In genomic region chr10:78751716-78752115, GRCh38 we compare ENCODE assay signal across 29 cellular contexts.
"Had no signal": no experiment of that assay in that cellular context is flagged by ENCODE, and none has a peak within 500 bp of the region (broad histone marks: within the 10 kb centered on the region; RNA-seq: fewer than 3 reads in every experiment).

No MANE protein-coding gene starts in this region.

- H3K27ac ChIP-seq: neutrophil, pancreas, psoas muscle, right lobe of liver, sigmoid colon, thoracic aorta, thyroid gland, tibial nerve, upper lobe of left lung, uterus had no signal

- H3K9me3 ChIP-seq: neutrophil, pancreas, psoas muscle, right lobe of liver, sigmoid colon, thoracic aorta, thyroid gland, tibial nerve, upper lobe of left lung, uterus had no signal

- H3K4me3 Mint-ChIP-seq: naive B cell; naive thymus-derived CD8-positive, alpha-beta T cell; natural killer cell treated with Interleukin-12 subunit alpha and Interleukin-12 subunit beta and Interleukin-15 and Interleukin-18, amount 100 ng/mL, for 72 hours; nephron progenitor cell; neural crest cell; stimulated activated memory B cell treated with anti-CD40 and anti-IgM and Interleukin-4, amounts not matched to agents 10 μg/mL and 1 μg/mL and 100 μg/mL, for 72 hours; stimulated activated naive CD8-positive, alpha-beta T cell treated with anti-CD3 and anti-CD28 coated beads, Interleukin-15, amount 100 ng/mL, for 72 hours had no signal

- H3K4me1 ChIP-seq: pancreas had no signal

- H3K27ac Mint-ChIP-seq: naive B cell; nephron progenitor cell; progenitor cell of endocrine pancreas; stimulated activated memory B cell treated with anti-CD40 and anti-IgM and Interleukin-4, amounts not matched to agents 10 μg/mL and 1 μg/mL and 100 μg/mL, for 72 hours; stimulated activated naive CD8-positive, alpha-beta T cell treated with anti-CD3 and anti-CD28 coated beads, Interleukin-15, amount 100 ng/mL, for 72 hours had no signal

- H3K4me3 ChIP-seq: pancreas, psoas muscle, right lobe of liver, sigmoid colon, thoracic aorta, thyroid gland, tibial nerve, upper lobe of left lung, uterus had no signal

- H3K4me1 Mint-ChIP-seq: stimulated activated memory B cell treated with anti-CD40 and anti-IgM and Interleukin-4, amounts not matched to agents 10 μg/mL and 1 μg/mL and 100 μg/mL, for 72 hours had no signal

- H3K36me3 ChIP-seq: neutrophil, pancreas, right lobe of liver, sigmoid colon, thoracic aorta, thyroid gland, tibial nerve, upper lobe of left lung, uterus had no signal

- DNase-seq: naive B cell; naive thymus-derived CD8-positive, alpha-beta T cell; nephron progenitor cell; nucleus accumbens; psoas muscle; right cardiac atrium; right lobe of liver; sigmoid colon; small intestine; stimulated activated CD4-positive, alpha-beta T cell treated with anti-CD3 and anti-CD28 coated beads, Interleukin-12 subunit alpha, Interleukin-12 subunit beta, amount 100 ng/mL, for 4 hours; stimulated activated CD4-positive, alpha-beta T cell treated with anti-CD3 and anti-CD28 coated beads, Interleukin-1b, Interleukin-23, amount 100 ng/mL, for 48 hours; stimulated activated CD4-positive, alpha-beta T cell treated with anti-CD3 and anti-CD28 coated beads, Interleukin-4, amount 100 ng/mL, for 1 hour; stimulated activated CD4-positive, alpha-beta T cell treated with anti-CD3 and anti-CD28 coated beads, Interleukin-4, amount 100 ng/mL, for 4 hours; stimulated activated CD8-positive, alpha-beta memory T cell treated with anti-CD3 and anti-CD28 coated beads, Interleukin-4, amount 100 ng/mL, for 48 hours; stimulated activated naive CD4-positive, alpha-beta T cell; stimulated activated naive CD8-positive, alpha-beta T cell treated with anti-CD3 and anti-CD28 coated beads, Interleukin-15, amount 100 ng/mL, for 72 hours; stimulated activated naive CD8-positive, alpha-beta T cell treated with anti-CD3 and anti-CD28 coated beads, Interleukin-15, Interleukin-2, amounts not matched to agents 100 U/mL and 50 U/mL, for 24 hours; substantia nigra; thyroid gland; upper lobe of left lung; uterus had no signal

- H3K36me3 Mint-ChIP-seq: naive B cell; naive thymus-derived CD8-positive, alpha-beta T cell; natural killer cell treated with Interleukin-12 subunit alpha and Interleukin-12 subunit beta and Interleukin-15 and Interleukin-18, amount 100 ng/mL, for 72 hours; stimulated activated memory B cell treated with anti-CD40 and anti-IgM and Interleukin-4, amounts not matched to agents 10 μg/mL and 1 μg/mL and 100 μg/mL, for 72 hours had no signal

- ATAC-seq: naive thymus-derived CD8-positive, alpha-beta T cell; natural killer cell treated with Interleukin-12 subunit alpha and Interleukin-12 subunit beta and Interleukin-15 and Interleukin-18, amount 100 ng/mL, for 72 hours; pancreas; psoas muscle; right cardiac atrium; right lobe of liver; stimulated activated memory B cell treated with anti-CD40 and anti-IgM and Interleukin-4, amounts not matched to agents 10 μg/mL and 1 μg/mL and 100 μg/mL, for 72 hours; stimulated activated naive CD8-positive, alpha-beta T cell treated with anti-CD3 and anti-CD28 coated beads, Interleukin-15, amount 100 ng/mL, for 72 hours; stimulated activated naive CD8-positive, alpha-beta T cell treated with anti-CD3 and anti-CD28 coated beads, Interleukin-15, Interleukin-2, amounts not matched to agents 100 U/mL and 50 U/mL, for 24 hours had no signal

- H3K9me3 Mint-ChIP-seq: nephron progenitor cell, neural crest cell had no signal

- H3K27me3 ChIP-seq: pancreas, right lobe of liver, sigmoid colon, thyroid gland, tibial nerve, upper lobe of left lung, uterus had no signal
